ENCODE assay signal across 17 cellular contexts in the genomic region with DNA sequence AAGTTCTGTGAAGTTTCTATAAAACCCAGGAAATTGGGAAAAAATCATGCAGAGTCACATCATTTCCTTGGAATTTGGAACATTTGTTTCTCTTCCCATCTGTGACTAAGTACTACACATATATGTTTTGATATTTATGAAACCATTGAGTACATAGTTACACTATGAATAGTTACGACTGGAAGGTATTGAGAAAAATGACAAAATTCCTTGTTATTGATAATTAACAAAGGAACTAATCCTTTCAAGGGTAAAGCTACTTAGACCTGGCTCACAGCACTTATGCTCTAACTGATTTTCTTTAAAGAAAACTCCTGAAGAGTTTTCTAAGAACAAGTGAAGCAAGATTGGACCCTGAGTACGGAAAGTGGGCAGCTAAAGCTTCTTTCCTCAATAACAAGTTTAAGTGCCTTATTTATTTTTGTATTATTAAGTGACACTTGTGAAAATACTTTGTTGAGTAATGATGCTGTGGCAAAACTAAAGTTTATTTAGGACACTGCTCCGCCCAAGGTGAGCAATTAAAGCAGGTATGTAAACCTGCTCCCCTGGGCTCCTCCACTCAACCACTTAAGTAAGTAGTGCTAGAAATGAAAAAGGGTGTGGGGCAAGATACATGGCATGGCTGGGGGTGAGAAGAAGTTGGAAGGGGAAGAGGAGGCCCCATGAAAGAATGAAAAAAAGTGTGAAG. TPM values are rescaled to one million over a fixed set of nuclear protein-coding genes. Genes with fewer than 3 reads are reported as not detected.
DNase-seq lines count a peak whose midpoint lies in the region; ATAC-seq and TF ChIP-seq lines count a peak whose summit lies in the region.
"Had no signal": no experiment of that assay in that cellular context is flagged by ENCODE, and none has a peak within 500 bp of the region (broad histone marks: within the 10 kb centered on the region; RNA-seq: fewer than 3 reads in every experiment).

No MANE protein-coding gene starts in this region.

- H3K9me3 Mint-ChIP-seq in activated CD4-positive, alpha-beta T cell treated with anti-CD3 and anti-CD28 coated beads, Interleukin-2, amount 10 ng/mL, durations not matched to agents 7 days and 5 days = no peaks in the 10 kb centered on the region
- H3K9me3 Mint-ChIP-seq in activated T-cell treated with anti-CD3 and anti-CD28 coated beads, Interleukin-2, amount 50 U/mL, for 72 hours = no peaks in the 10 kb centered on the region
- H3K9me3 Mint-ChIP-seq: neural crest cell had no signal

- no peaks in the 10 kb centered on the region for H3K27me3 Mint-ChIP-seq in activated CD4-positive, alpha-beta T cell treated with anti-CD3 and anti-CD28 coated beads, Interleukin-2, amount 10 ng/mL, durations not matched to agents 7 days and 5 days
- H3K27me3 Mint-ChIP-seq in activated T-cell treated with anti-CD3 and anti-CD28 coated beads, Interleukin-2, amount 50 U/mL, for 72 hours (ENCODE audit: low read depth) = no peaks in the 10 kb centered on the region

- intact Hi-C loops in thyroid gland (cut with DNase I) = no loop called here

- POLR2A ChIA-PET in activated CD4-positive, alpha-beta T cell treated with anti-CD3 and anti-CD28 coated beads, Interleukin-2, amount 10 ng/mL, durations not matched to agents 7 days and 5 days (lab: Charles Lee) = no interaction called here

- H3K36me3 ChIP-seq in thyroid gland = no peaks in the 10 kb centered on the region
- H3K36me3 ChIP-seq: SJCRH30, thoracic aorta had no signal

- H3K27ac Mint-ChIP-seq in activated CD4-positive, alpha-beta T cell treated with anti-CD3 and anti-CD28 coated beads, Interleukin-2, amount 10 ng/mL, durations not matched to agents 7 days and 5 days = no peak overlapping the region
- H3K27ac Mint-ChIP-seq in activated T-cell treated with anti-CD3 and anti-CD28 coated beads, Interleukin-2, amount 50 U/mL, for 72 hours = no peak overlapping the region

- no peaks in the 10 kb centered on the region for H3K27me3 ChIP-seq in thyroid gland
- H3K27me3 ChIP-seq: SJCRH30 had no signal

- no peak for TF ChIP-seq CTCF in thyroid gland (IDR thresholded peaks at IDR 0.05)

- no peak overlapping the region for H3K4me3 Mint-ChIP-seq in activated CD4-positive, alpha-beta T cell treated with anti-CD3 and anti-CD28 coated beads, Interleukin-2, amount 10 ng/mL, durations not matched to agents 7 days and 5 days
- no peak overlapping the region for H3K4me3 Mint-ChIP-seq in activated T-cell treated with anti-CD3 and anti-CD28 coated beads, Interleukin-2, amount 50 U/mL, for 72 hours
- H3K4me3 Mint-ChIP-seq: neural crest cell had no signal

- 32 to 43% methylated on average over 3 of the region's 3 CpGs for whole genome bisulfite sequencing in thyroid gland, 2 donors

- no peaks in the 10 kb centered on the region for H3K9me3 ChIP-seq in thyroid gland
- H3K9me3 ChIP-seq: thoracic aorta had no signal

- ATAC-seq in activated T-cell treated with anti-CD3 and anti-CD28 coated beads, Interleukin-2, amount 50 U/mL, for 72 hours (replicated peaks in 1 of 2) = no peak

- DNase-seq in DMS53 (lab: John Stamatoyannopoulos, UW) = peak; percentile 37
- no peak for DNase-seq in DMS53 treated with DMSO at 0.1 percent for 48 hours (lab: John Stamatoyannopoulos, UW; ENCODE audit: unreplicated experiment)
- DNase-seq in NCI-H748 treated with DMSO at 0.1 percent for 48 hours (lab: John Stamatoyannopoulos, UW) = peak; percentile 83
- peak; percentile 76 for DNase-seq in fibroblast of peridontal ligament (ENCODE audit: extremely low read depth)
- peak; percentile 65 to 80 for DNase-seq in thyroid gland
- no peak for DNase-seq in activated CD4-positive, alpha-beta T cell treated with anti-CD3 and anti-CD28 coated beads, Interleukin-2, amount 10 ng/mL, durations not matched to agents 7 days and 5 days
- no peak for DNase-seq in NCI-H446 treated with DMSO at 0.1 percent for 48 hours (lab: John Stamatoyannopoulos, UW)
- DNase-seq in activated T-cell treated with anti-CD3 and anti-CD28 coated beads, Interleukin-2, amount 50 U/mL, for 72 hours = no peak
- DNase-seq: activated naive CD4-positive, alpha-beta T cell treated with anti-CD3 and anti-CD28 coated beads, Interleukin-2, amount 50 U/mL, for 16 hours; glutamatergic neuron; MM.1S; NCI-H526 treated with DMSO at 0.1 percent for 48 hours; SJCRH30; small intestine had no signal

- CTCF ChIA-PET in activated CD4-positive, alpha-beta T cell treated with anti-CD3 and anti-CD28 coated beads, Interleukin-2, amount 10 ng/mL, durations not matched to agents 7 days and 5 days (lab: Charles Lee) = interaction anchor here (1.0 to 1.7 kb wide), 2 partner anchors 13 to 25 kb away, joined by 4 to 5 read pairs; no protein-coding TSS in a partner anchor

- H3K27ac ChIP-seq in thyroid gland = peak overlapping the region; percentile 78 to 96 (median 78)
- H3K27ac ChIP-seq: 22Rv1, SJCRH30, thoracic aorta had no signal

- peaks cover 7% of the 10 kb centered on the region for H3K36me3 Mint-ChIP-seq in activated CD4-positive, alpha-beta T cell treated with anti-CD3 and anti-CD28 coated beads, Interleukin-2, amount 10 ng/mL, durations not matched to agents 7 days and 5 days (ENCODE audit: low read depth)
- H3K36me3 Mint-ChIP-seq in activated T-cell treated with anti-CD3 and anti-CD28 coated beads, Interleukin-2, amount 50 U/mL, for 72 hours (ENCODE audit: insufficient read depth in 2 of 2) = no peaks in the 10 kb centered on the region

- H3K4me1 Mint-ChIP-seq in activated CD4-positive, alpha-beta T cell treated with anti-CD3 and anti-CD28 coated beads, Interleukin-2, amount 10 ng/mL, durations not matched to agents 7 days and 5 days = no peaks in the 10 kb centered on the region
- H3K4me1 Mint-ChIP-seq in activated T-cell treated with anti-CD3 and anti-CD28 coated beads, Interleukin-2, amount 50 U/mL, for 72 hours (ENCODE audit: low read depth) = no peaks in the 10 kb centered on the region
- H3K4me1 Mint-ChIP-seq: neural crest cell had no signal

- H3K4me1 ChIP-seq in thyroid gland = peaks cover 41 to 44% of the 10 kb centered on the region in 2 donors

- H3K4me3 ChIP-seq in thyroid gland (replicated peaks in 1 of 3) = no peak overlapping the region
- H3K4me3 ChIP-seq: SJCRH30, thoracic aorta had no signal

- TF ChIP-seq POLR2A in thyroid gland (IDR thresholded peaks at IDR 0.05) = peak in 1 of 2 donors; percentile 20

RNA-seq across cellular contexts. Expression of a gene that starts 11.9 kb away (rescaled TPM):
- 100 to 1,000 TPM in 1 of 4 donors, 10 to 100 TPM in 3; 64.1 to 115 (median 68.9) TPM for total RNA-seq in thyroid gland
- total RNA-seq in activated CD4-positive, alpha-beta T cell treated with anti-CD3 and anti-CD28 coated beads, Interleukin-2, amount 10 ng/mL, durations not matched to agents 7 days and 5 days = 10 to 100 TPM; 27.9 to 29.6 TPM
- 10 to 100 TPM; 25.3 to 26.1 TPM for total RNA-seq in activated T-cell treated with anti-CD3 and anti-CD28 coated beads, Interleukin-2, amount 50 U/mL, for 72 hours

Comparison
In these comparisons a context has a peak if more than half of its experiments do, and no peak if none do; other contexts are left out.
1. DNase-seq: peak in DMS53 (single experiment), NCI-H748 treated with DMSO at 0.1 percent for 48 hours (single experiment), fibroblast of peridontal ligament (single experiment) and thyroid gland (2 of 2); none in DMS53 treated with DMSO at 0.1 percent for 48 hours (single experiment), activated CD4-positive, alpha-beta T cell treated with anti-CD3 and anti-CD28 coated beads, Interleukin-2, amount 10 ng/mL, durations not matched to agents 7 days and 5 days (single experiment), NCI-H446 treated with DMSO at 0.1 percent for 48 hours (single experiment) and activated T-cell treated with anti-CD3 and anti-CD28 coated beads, Interleukin-2, amount 50 U/mL, for 72 hours (0 of 2).